ENCODE assay signal across 9 cellular contexts in the genomic region with DNA sequence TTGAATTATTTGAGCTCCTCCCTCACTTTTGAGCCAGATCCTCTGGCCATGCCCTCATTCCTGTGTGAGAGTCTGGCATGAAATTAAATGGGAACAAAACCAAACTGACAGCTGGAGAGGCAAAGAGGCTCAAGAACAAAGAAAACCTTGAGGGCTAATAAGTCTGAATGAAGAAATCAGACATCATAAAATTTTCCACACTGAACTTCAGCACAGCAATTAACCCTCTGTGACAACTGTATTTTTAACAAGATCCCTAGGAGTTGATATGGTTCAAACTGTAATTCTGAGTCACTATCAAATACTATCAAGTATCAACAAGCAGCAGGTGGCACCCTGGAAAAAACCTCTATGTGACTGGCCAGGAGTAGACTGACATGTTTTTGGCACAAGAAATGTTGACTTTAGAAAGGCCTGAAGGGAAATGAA.
DNase-seq lines count a peak whose midpoint lies in the region; ATAC-seq and TF ChIP-seq lines count a peak whose summit lies in the region.
"Had no signal": no experiment of that assay in that cellular context is flagged by ENCODE, and none has a peak within 500 bp of the region (broad histone marks: within the 10 kb centered on the region; RNA-seq: fewer than 3 reads in every experiment).

No MANE protein-coding gene starts in this region.

- TF ChIP-seq CTCF in nephron (IDR thresholded peaks at IDR 0.05; ENCODE audit: unreplicated experiment in 3 of 3): no peak

- DNase-seq in DMS153 (lab: John Stamatoyannopoulos, UW): peak; percentile 86
- DNase-seq in NCI-H2196 (lab: John Stamatoyannopoulos, UW; ENCODE audit: unreplicated experiment): peak; percentile 74
- DNase-seq in dermis blood vessel endothelial cell: peak; percentile 88
- DNase-seq in activated CD8-positive, alpha-beta memory T cell treated with anti-CD3 and anti-CD28 coated beads, Interleukin-2, amount 50 U/mL, for 4 hours: no peak
- no peak for DNase-seq in mucosa of gallbladder (ENCODE audit: low spot score)
- no peak for DNase-seq in NCI-H2227 treated with DMSO at 0.1 percent for 48 hours (lab: John Stamatoyannopoulos, UW)

- peaks cover 77% of the 10 kb centered on the region for H3K36me3 Mint-ChIP-seq in nephron (ENCODE audit: low read depth)

- H3K4me1 Mint-ChIP-seq in nephron: peaks cover 40% of the 10 kb centered on the region

- peaks cover 11% of the 10 kb centered on the region for H3K9me3 Mint-ChIP-seq in nephron
- H3K9me3 Mint-ChIP-seq: stimulated activated naive CD8-positive, alpha-beta T cell treated with anti-CD3 and anti-CD28 coated beads, Interleukin-15, Interleukin-2, amounts not matched to agents 100 ng/mL and 50 ng/mL, for 24 hours had no signal

- H3K4me3 Mint-ChIP-seq in nephron: no peak overlapping the region
- H3K4me3 Mint-ChIP-seq: stimulated activated naive CD8-positive, alpha-beta T cell treated with anti-CD3 and anti-CD28 coated beads, Interleukin-15, Interleukin-2, amounts not matched to agents 100 ng/mL and 50 ng/mL, for 24 hours had no signal

- ATAC-seq in GM21360 (IDR thresholded peaks at IDR 0.05; ENCODE audit: unreplicated experiment): no peak

- H3K27ac Mint-ChIP-seq in nephron: peak overlapping the region; percentile 79 to 87 (median 83)
- H3K27ac Mint-ChIP-seq: stimulated activated naive CD8-positive, alpha-beta T cell treated with anti-CD3 and anti-CD28 coated beads, Interleukin-15, Interleukin-2, amounts not matched to agents 100 ng/mL and 50 ng/mL, for 24 hours had no signal

- H3K27me3 Mint-ChIP-seq in nephron (ENCODE audit: low read depth): no peaks in the 10 kb centered on the region
- H3K27me3 Mint-ChIP-seq: stimulated activated naive CD8-positive, alpha-beta T cell treated with anti-CD3 and anti-CD28 coated beads, Interleukin-15, Interleukin-2, amounts not matched to agents 100 ng/mL and 50 ng/mL, for 24 hours had no signal

Comparison
In these comparisons a context has a peak if more than half of its experiments do, and no peak if none do; other contexts are left out.
1. DNase-seq: peak in DMS153 (single experiment), NCI-H2196 (single experiment) and dermis blood vessel endothelial cell (single experiment); none in activated CD8-positive, alpha-beta memory T cell treated with anti-CD3 and anti-CD28 coated beads, Interleukin-2, amount 50 U/mL, for 4 hours (single experiment), mucosa of gallbladder (single experiment) and NCI-H2227 treated with DMSO at 0.1 percent for 48 hours (single experiment).